ENCODE assay signal across 8 cellular contexts in the genomic region with DNA sequence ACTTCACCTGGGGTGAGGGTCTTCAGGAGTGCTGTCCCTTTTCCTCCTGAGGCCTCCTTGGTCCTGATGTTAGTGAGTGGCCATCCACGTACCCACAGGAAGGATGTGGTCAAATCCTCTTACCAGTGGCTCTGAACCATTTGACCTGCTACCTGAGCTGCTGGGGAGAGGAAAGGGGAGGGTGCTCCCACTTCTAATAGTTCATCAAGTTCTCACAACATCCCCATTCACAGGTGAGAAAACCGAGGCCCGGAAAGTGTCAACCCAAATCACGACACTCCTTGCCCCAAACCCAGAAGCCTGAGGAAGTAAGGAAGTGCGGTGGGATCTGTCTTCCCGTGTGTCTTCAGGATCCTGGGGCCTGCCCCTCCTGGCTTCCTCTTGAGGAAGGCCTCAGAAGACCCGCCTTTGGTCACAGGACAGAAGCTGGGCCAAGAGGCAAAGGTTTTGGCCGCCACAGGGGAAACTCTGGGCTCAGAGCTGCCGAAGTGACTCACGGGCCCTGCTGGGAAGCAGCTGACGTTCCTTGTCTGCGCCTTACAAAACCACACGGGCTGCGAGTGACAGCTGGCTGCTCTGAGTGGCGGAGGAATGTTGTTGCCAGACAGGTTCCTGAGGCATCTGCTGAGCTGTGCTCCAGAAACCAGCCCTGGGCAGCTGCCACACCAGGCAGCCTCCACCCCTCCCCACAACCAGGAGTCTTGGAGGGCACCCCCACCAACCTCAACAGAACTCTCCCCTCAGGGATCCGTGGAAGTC. TPM values are rescaled to one million over a fixed set of nuclear protein-coding genes. Genes with fewer than 3 reads are reported as not detected.
DNase-seq lines count a peak whose midpoint lies in the region; ATAC-seq and TF ChIP-seq lines count a peak whose summit lies in the region.

No MANE protein-coding gene starts in this region.

- no peaks in the 10 kb centered on the region for H3K9me3 ChIP-seq in esophagus squamous epithelium

- H3K27ac ChIP-seq in esophagus squamous epithelium: peak overlapping the region; percentile 78 to 89 (median 87)

- POLR2A ChIA-PET in activated CD8-positive, alpha-beta T cell treated with anti-CD3 and anti-CD28 coated beads for 36 hours (lab: Charles Lee): no interaction called here

- TF ChIP-seq POLR2A in esophagus squamous epithelium (IDR thresholded peaks at IDR 0.05): no peak

- H3K4me3 Mint-ChIP-seq in activated CD8-positive, alpha-beta T cell treated with anti-CD3 and anti-CD28 coated beads for 36 hours: no peak overlapping the region
- peak overlapping the region; percentile 13 for H3K4me3 Mint-ChIP-seq in natural killer cell

- intact Hi-C loops in activated CD8-positive, alpha-beta T cell treated with anti-CD3 and anti-CD28 coated beads for 36 hours (cut with micrococcal nuclease): no loop called here
- intact Hi-C loops in esophagus squamous epithelium (cut with DNase I): no loop called here
- intact Hi-C loops in natural killer cell (cut with micrococcal nuclease): no loop called here

- no peak overlapping the region for H3K4me3 ChIP-seq in esophagus squamous epithelium

- peaks cover 22 to 52% (median 26%) of the 10 kb centered on the region in 3 donors for H3K4me1 ChIP-seq in esophagus squamous epithelium

- peaks cover 9% of the 10 kb centered on the region for H3K4me1 Mint-ChIP-seq in activated CD8-positive, alpha-beta T cell treated with anti-CD3 and anti-CD28 coated beads for 36 hours (ENCODE audit: low read depth)
- H3K4me1 Mint-ChIP-seq in natural killer cell: peaks cover 33 to 46% of the 10 kb centered on the region in 2 donors

- H3K36me3 Mint-ChIP-seq in activated CD8-positive, alpha-beta T cell treated with anti-CD3 and anti-CD28 coated beads for 36 hours (ENCODE audit: low read depth): no peaks in the 10 kb centered on the region
- H3K36me3 Mint-ChIP-seq in natural killer cell: no peaks in the 10 kb centered on the region

- H3K27me3 ChIP-seq in esophagus squamous epithelium: no peaks in the 10 kb centered on the region

- DNase-seq in AG20443 (ENCODE audit: low spot score): peak; percentile 97
- DNase-seq in NCI-H1694 (lab: John Stamatoyannopoulos, UW): peak; percentile 56
- peak; percentile 60 for DNase-seq in activated CD8-positive, alpha-beta T cell treated with anti-CD3 and anti-CD28 coated beads for 36 hours
- DNase-seq in esophagus squamous epithelium (lab: John Stamatoyannopoulos, UW): peak; percentile 36
- peak; percentile 66 for DNase-seq in natural killer cell
- peak; percentile 92 for DNase-seq in ureter (ENCODE audit: low spot score)

- H3K27ac Mint-ChIP-seq in activated CD8-positive, alpha-beta T cell treated with anti-CD3 and anti-CD28 coated beads for 36 hours: no peak overlapping the region
- H3K27ac Mint-ChIP-seq in natural killer cell: peak overlapping the region; percentile 67 to 87

- no peaks in the 10 kb centered on the region for H3K36me3 ChIP-seq in esophagus squamous epithelium

- peaks cover 2% of the 10 kb centered on the region for H3K27me3 Mint-ChIP-seq in activated CD8-positive, alpha-beta T cell treated with anti-CD3 and anti-CD28 coated beads for 36 hours
- H3K27me3 Mint-ChIP-seq in natural killer cell (ENCODE audit: low read depth in 2 of 2): peaks cover 0 to 4% of the 10 kb centered on the region in 2 donors

- ATAC-seq in GM19395 (IDR thresholded peaks at IDR 0.05; ENCODE audit: unreplicated experiment) (peak; percentile 71), natural killer cell (peak; percentile 80 to 89 (median 86)), GM19023 (IDR thresholded peaks at IDR 0.05; ENCODE audit: unreplicated experiment) (no peak)
- ATAC-seq in activated CD8-positive, alpha-beta T cell treated with anti-CD3 and anti-CD28 coated beads for 36 hours: peak; percentile 87

- no peaks in the 10 kb centered on the region for H3K9me3 Mint-ChIP-seq in activated CD8-positive, alpha-beta T cell treated with anti-CD3 and anti-CD28 coated beads for 36 hours
- no peaks in the 10 kb centered on the region for H3K9me3 Mint-ChIP-seq in natural killer cell

- TF ChIP-seq CTCF in activated CD8-positive, alpha-beta T cell treated with anti-CD3 and anti-CD28 coated beads for 36 hours (IDR thresholded peaks at IDR 0.05): no peak
- TF ChIP-seq CTCF in esophagus squamous epithelium (IDR thresholded peaks at IDR 0.05) (peak in 1 of 6 experiments; percentile 10), natural killer cell (IDR thresholded peaks at IDR 0.05) (no peak)

- CTCF ChIA-PET in activated CD8-positive, alpha-beta T cell treated with anti-CD3 and anti-CD28 coated beads for 36 hours (lab: Charles Lee): interaction anchor here (1.7 kb wide), 1 partner anchor 46 kb away, joined by 3 read pairs; no protein-coding TSS in a partner anchor

- 13 to 19% methylated on average over 6 to 7 of the region's 16 CpGs for whole genome bisulfite sequencing in esophagus squamous epithelium, 2 donors

RNA-seq across cellular contexts. Expression of gene KIFC3, which starts 13.9 kb away (rescaled TPM):
- under 1 TPM; 0.54 to 0.89 TPM for total RNA-seq in activated CD8-positive, alpha-beta T cell treated with anti-CD3 and anti-CD28 coated beads for 36 hours
- total RNA-seq in esophagus squamous epithelium: 10 to 100 TPM; 14.8 to 72.4 (median 43.5) TPM
- total RNA-seq in natural killer cell: 100 to 1,000 TPM in 1 of 3 donors, 10 to 100 TPM in 2; 54.2 to 106 (median 84.9) TPM
- total RNA-seq in ureter: 117 TPM

Comparison
In these comparisons a context has a peak if more than half of its experiments do, and no peak if none do; other contexts are left out.
1. DNase-seq: peak in every context shown above with its lines; median percentile 97 in AG20443; 92 in ureter; 66 in natural killer cell; 60 in activated CD8-positive, alpha-beta T cell treated with anti-CD3 and anti-CD28 coated beads for 36 hours; 56 in NCI-H1694; 36 in esophagus squamous epithelium.
2. RNA of gene KIFC3, which starts 13.9 kb away (total RNA-seq): 117 TPM in ureter (single experiment), 54.2 to 106 TPM in natural killer cell and 14.8 to 72.4 TPM in esophagus squamous epithelium; 0.54 to 0.89 TPM in activated CD8-positive, alpha-beta T cell treated with anti-CD3 and anti-CD28 coated beads for 36 hours; every median in the first group is over 4 times any median in the second.